10 cellular contexts compared by ENCODE assay signal in the genomic region with DNA sequence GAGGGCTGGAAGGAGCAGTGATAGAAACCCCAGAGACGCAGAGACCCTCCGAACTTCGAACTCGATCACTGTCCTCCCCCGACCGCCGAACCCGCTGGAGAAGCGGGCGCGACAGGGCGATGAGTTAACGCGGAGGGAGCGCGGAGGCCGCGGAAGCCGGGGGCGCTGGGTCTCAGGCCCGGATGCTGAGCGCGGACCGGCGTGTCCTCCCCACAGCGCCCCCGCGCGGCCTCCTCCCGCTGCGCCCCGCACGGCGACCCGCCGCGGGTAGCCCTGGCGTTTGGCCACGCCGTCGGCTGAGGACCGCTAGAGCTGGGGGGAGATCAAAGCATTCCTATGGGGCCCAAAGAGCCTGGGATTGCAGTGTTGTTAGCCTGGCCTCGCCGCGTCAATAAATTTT. TPM values are rescaled to one million over a fixed set of nuclear protein-coding genes. Genes with fewer than 3 reads are reported as not detected.
DNase-seq lines count a peak whose midpoint lies in the region; ATAC-seq and TF ChIP-seq lines count a peak whose summit lies in the region.
"Had no signal": no experiment of that assay in that cellular context is flagged by ENCODE, and none has a peak within 500 bp of the region (broad histone marks: within the 10 kb centered on the region; RNA-seq: fewer than 3 reads in every experiment).

No MANE protein-coding gene starts in this region.

- H3K18ac ChIP-seq in mesendoderm (ENCODE audit: low read length), result no peak overlapping the region

- H3K4me3 ChIP-seq in A673 (ENCODE audit: low read depth, low read length, poor library complexity, severe bottlenecking) (no peak overlapping the region), GM12864 (ENCODE audit: low read depth, low read length) (no peak overlapping the region), adipocyte (ENCODE audit: low read length) (no peak overlapping the region), mesendoderm (ENCODE audit: low read length) (no peak overlapping the region)
- H3K4me3 ChIP-seq: SK-N-MC had no signal

- no peak overlapping the region for H4K8ac ChIP-seq in mesendoderm (ENCODE audit: low read depth, low read length)

- H2BK5ac ChIP-seq in mesendoderm (ENCODE audit: low read length), result no peak overlapping the region

- H2AK5ac ChIP-seq in mesendoderm (ENCODE audit: low read length), result no peak overlapping the region

- TF ChIP-seq CTCF in A673 (conservative IDR thresholded peaks at IDR 0.05; ENCODE audit: low read depth, low read length), result peak; percentile 28; the same call in 1 of the 2 replicates
- peak; percentile 39 for TF ChIP-seq CTCF in GM12864 (IDR thresholded peaks at IDR 0.05; ENCODE audit: low read depth, low read length, missing control alignments)

- H3K27ac ChIP-seq in A673 (ENCODE audit: low read depth, low read length, poor library complexity, severe bottlenecking) (no peak overlapping the region), mesendoderm (ENCODE audit: low read depth, low read length) (no peak overlapping the region)
- H3K27ac ChIP-seq: adrenal gland, SK-N-MC had no signal

- H4K5ac ChIP-seq in mesendoderm (ENCODE audit: low read length), result no peak overlapping the region

- POLR2A ChIA-PET in A673 (lab: Charles Lee; ENCODE audit: low non-redundant PET), result no interaction called here

- H3K4ac ChIP-seq in mesendoderm (ENCODE audit: low read depth, low read length), result no peak overlapping the region

- intact Hi-C loops in A673 (cut with micrococcal nuclease; ENCODE audit: unreplicated experiment), result no loop called here

- H3K56ac ChIP-seq in mesendoderm (ENCODE audit: low read length), result peak overlapping the region; percentile 81

- H3K36me3 ChIP-seq in A673 (ENCODE audit: insufficient read depth, low read length, poor library complexity, severe bottlenecking), result no peaks in the 10 kb centered on the region
- no peaks in the 10 kb centered on the region for H3K36me3 ChIP-seq in adipocyte (ENCODE audit: control insufficient read depth, insufficient read depth, low read length, severe bottlenecking)
- H3K36me3 ChIP-seq in mesendoderm (ENCODE audit: control insufficient read depth, insufficient read depth, low read length), result no peaks in the 10 kb centered on the region
- H3K36me3 ChIP-seq: adrenal gland had no signal

- peak overlapping the region; percentile 78 for H3K4me2 ChIP-seq in mesendoderm (ENCODE audit: low read length)

- no peaks in the 10 kb centered on the region for H3K79me1 ChIP-seq in mesendoderm (ENCODE audit: low read length)

- CTCF ChIA-PET in A673 (lab: Charles Lee), result no interaction called here

- H3K27me3 ChIP-seq in A673 (replicated peaks; ENCODE audit: insufficient read depth, low read depth, low read length, poor library complexity) (peaks cover 87% of the 10 kb centered on the region), adipocyte (replicated peaks; ENCODE audit: control insufficient read depth, insufficient read depth, low read length) (no peaks in the 10 kb centered on the region), mesendoderm (ENCODE audit: insufficient read depth, low read length, poor library complexity) (peaks cover 60% of the 10 kb centered on the region)

- no peaks in the 10 kb centered on the region for H3K4me1 ChIP-seq in A673 (ENCODE audit: insufficient read depth, low read length, poor library complexity, severe bottlenecking)
- H3K4me1 ChIP-seq in adipocyte (ENCODE audit: control insufficient read depth, insufficient read depth, low read length), result peaks cover 46% of the 10 kb centered on the region
- peaks cover 2% of the 10 kb centered on the region for H3K4me1 ChIP-seq in mesendoderm (ENCODE audit: control insufficient read depth, low read depth, low read length)

- ATAC-seq in GM18873 (IDR thresholded peaks at IDR 0.05; ENCODE audit: low FRiP score, unreplicated experiment), result no peak

- WGBS in mesendoderm (ENCODE audit: extremely low coverage, insufficient coverage, low lambda C conversion rate), result no CpG with 5 or more reads among the region's 45 CpGs

- H3K23ac ChIP-seq in mesendoderm (ENCODE audit: low read length), result no peak overlapping the region

- DNase-seq in A673 (ENCODE audit: low spot score) (no peak), GM12864 (ENCODE audit: low read depth) (no peak), adipocyte (ENCODE audit: low read depth) (no peak), mesendoderm (peak; percentile 74), NCI-H1436 (lab: John Stamatoyannopoulos, UW) (no peak), SIG-M5 (lab: John Stamatoyannopoulos, UW) (no peak), EL (no peak)
- DNase-seq: adrenal gland had no signal

- BruUV-seq in A673 (replicated peaks; lab: Mats Ljungman, UMichigan), result no TSS peak

- H3K9ac ChIP-seq in adipocyte (ENCODE audit: low read length) (peak overlapping the region; percentile 28), mesendoderm (ENCODE audit: low read length) (peak overlapping the region; percentile 66)

- H2BK120ac ChIP-seq in mesendoderm (ENCODE audit: low read depth, low read length), result no peak overlapping the region

- no peak overlapping the region for H2BK15ac ChIP-seq in mesendoderm (replicated peaks; ENCODE audit: low read depth)

- H3K9me3 ChIP-seq in A673 (ENCODE audit: low read depth, low read length, poor library complexity, severe bottlenecking), result no peaks in the 10 kb centered on the region
- no peaks in the 10 kb centered on the region for H3K9me3 ChIP-seq in adipocyte (ENCODE audit: control insufficient read depth, low read length)
- H3K9me3 ChIP-seq: adrenal gland had no signal

- no peaks in the 10 kb centered on the region for H3K79me2 ChIP-seq in mesendoderm (ENCODE audit: control insufficient read depth, insufficient read depth, low read length)

RNA-seq across cellular contexts. Expression of a gene that starts 7.7 kb away (rescaled TPM):
- total RNA-seq in A673 (2021), result not detected in 2 replicates
- polyA plus RNA-seq in mesendoderm (2013, experiment 1 of 2), result 0.24 TPM
- 0.22 TPM for polyA plus RNA-seq in mesendoderm (2013, experiment 2 of 2)
